Comparison of ENCODE assay signal across 1 cellular context in the genomic region with DNA sequence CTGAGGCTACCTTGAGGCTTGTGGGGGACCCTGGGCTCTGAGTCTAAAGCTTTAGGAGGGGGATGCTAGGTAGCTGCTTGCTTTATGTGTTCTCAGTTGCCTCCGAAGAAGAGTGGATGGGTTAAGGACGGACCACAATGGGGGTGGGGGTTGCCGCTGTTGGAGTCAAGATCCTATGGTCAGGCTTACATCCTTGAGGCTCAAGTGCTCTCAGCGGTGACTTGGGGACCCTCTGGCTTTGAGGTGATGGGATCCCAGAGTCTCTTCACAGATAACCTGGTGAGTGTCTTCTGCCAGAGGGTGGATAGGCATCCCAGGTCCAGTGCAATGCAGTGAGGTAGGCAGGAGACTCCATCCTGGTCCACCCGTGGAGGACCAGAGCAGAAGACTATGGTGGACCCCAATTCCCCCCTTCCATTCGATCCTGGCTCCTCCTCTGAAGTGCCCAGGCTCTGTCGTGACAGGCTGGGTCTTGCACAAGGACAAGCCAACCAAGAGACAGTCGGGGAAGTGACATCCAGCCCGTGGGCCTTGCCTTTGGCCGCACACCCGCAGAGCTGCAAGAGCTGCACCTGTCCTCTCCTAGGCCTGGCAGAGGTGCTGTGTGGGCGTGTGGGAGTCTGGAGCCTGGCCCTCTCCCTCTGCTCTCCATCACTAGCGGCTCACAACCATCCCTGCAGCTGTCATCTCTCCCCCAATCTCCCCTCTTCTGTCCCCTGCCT.
TF ChIP-seq lines count a peak whose summit lies in the region.

No MANE protein-coding gene starts in this region.

TF ChIP-seq in H1, 55 proteins besides CTCF, POLR2A, EP300 and RAD21:
- TF ChIP-seq TAF7 (optimal IDR thresholded peaks at IDR 0.05; ENCODE audit: borderline replicate concordance, low read depth, low read length) (no peak), POLR2AphosphoS5 (IDR thresholded peaks at IDR 0.05; ENCODE audit: low read depth, low read length) (peak; percentile 33; the same call in 1 of the 2 replicates)
